Comparison of ENCODE assay signal across 9 cellular contexts in genomic region chr15:66293085-66293418, GRCh38. TPM values are rescaled to one million over a fixed set of nuclear protein-coding genes. Genes with fewer than 3 reads are reported as not detected.
DNase-seq lines count a peak whose midpoint lies in the region; ATAC-seq, FAIRE-seq and TF ChIP-seq lines count a peak whose summit lies in the region.
"Had no signal": no experiment of that assay in that cellular context is flagged by ENCODE, and none has a peak within 500 bp of the region (broad histone marks: within the 10 kb centered on the region; RNA-seq: fewer than 3 reads in every experiment).

No MANE protein-coding gene starts in this region.

- intact Hi-C loops in HepG2 (cut with micrococcal nuclease; ENCODE audit: unreplicated experiment): loop anchor here (10.0 kb wide), 1 partner anchor 92 kb away; the partner anchor contains the start of gene MAP2K1

- peak overlapping the region; percentile 94 for H3K4me2 ChIP-seq in HepG2 (ENCODE audit: low read depth, low read length)

- POLR2A ChIA-PET in HepG2 (lab: Yijun Ruan, JAX): no interaction called here

- H3K9me3 Mint-ChIP-seq in activated T-cell treated with anti-CD3 and anti-CD28 coated beads, Interleukin-2, amount 50 U/mL, for 24 hours: no peaks in the 10 kb centered on the region

- TF ChIP-seq CTCF in astrocyte of the cerebellum (IDR thresholded peaks at IDR 0.05; ENCODE audit: low read depth, low read length, missing control alignments): no peak
- TF ChIP-seq CTCF in HepG2 (CRISPR knock-in tag; IDR thresholded peaks at IDR 0.05): no peak
- TF ChIP-seq CTCF in tibial nerve (IDR thresholded peaks at IDR 0.05): no peak

- no peaks in the 10 kb centered on the region for H4K20me1 ChIP-seq in HepG2 (ENCODE audit: insufficient read depth, low read length)

- in situ Hi-C loops in astrocyte of the cerebellum (cut with HindIII; ENCODE audit: low sequenced_read_pairs): no loop called here
- in situ Hi-C loops in HepG2 (cut with HindIII; ENCODE audit: extremely low pct_ligation_motif_present, low pct_unique_long_range_greater_than_20kb): no loop called here

- TF ChIP-seq POLR2A in HepG2 (IDR thresholded peaks at IDR 0.05; ENCODE audit: insufficient read depth in 1 of 2, low read depth in 2 of 2, low read length in 2 of 2) (no peak), tibial nerve (IDR thresholded peaks at IDR 0.05) (no peak)

- H3K9me3 ChIP-seq in HepG2 (ENCODE audit: low read length) (no peaks in the 10 kb centered on the region), tibial nerve (no peaks in the 10 kb centered on the region)

- no TSS peak for BruUV-seq in HepG2 (replicated peaks; lab: Mats Ljungman, UMichigan)

- H3K4me1 ChIP-seq in HepG2 (ENCODE audit: insufficient read depth, low read length): peaks cover 47% of the 10 kb centered on the region
- peaks cover 0 to 57% (median 17%) of the 10 kb centered on the region in 4 donors for H3K4me1 ChIP-seq in tibial nerve

- H3K27ac ChIP-seq in HepG2 (ENCODE audit: extremely low read length, insufficient read depth, low read length): peak overlapping the region; percentile 91
- peak overlapping the region; percentile 66 to 93 (median 88) for H3K27ac ChIP-seq in tibial nerve

- WGBS in HepG2 (ENCODE audit: low lambda C conversion rate): 5% methylated on average over 8 of the region's 13 CpGs
- 1 to 2% methylated on average over 13 of the region's 13 CpGs for WGBS in tibial nerve, 2 donors

- peak overlapping the region; percentile 93 for H3K27ac Mint-ChIP-seq in activated T-cell treated with anti-CD3 and anti-CD28 coated beads, Interleukin-2, amount 50 U/mL, for 24 hours

- no peak for DNase-seq in activated T-cell treated with anti-CD3 and anti-CD28 coated beads, Interleukin-2, amount 50 U/mL, for 24 hours
- DNase-seq in activated T-cell treated with anti-CD3 and anti-CD28 coated beads for 4 hours (no peak), astrocyte of the cerebellum (ENCODE audit: low read depth) (no peak), HepG2 (ENCODE audit: low spot score) (no peak), tibial nerve (ENCODE audit: low spot score in 2 of 2) (peak in 1 of 2 donors; percentile 7), SHP77 treated with DMSO at 0.1 percent for 48 hours (lab: John Stamatoyannopoulos, UW) (no peak), SKM-1 (lab: John Stamatoyannopoulos, UW; ENCODE audit: unreplicated experiment) (no peak)

- no peak for ATAC-seq in HepG2
- ATAC-seq in HG03108 (IDR thresholded peaks at IDR 0.05; ENCODE audit: unreplicated experiment): no peak

- H3K4me1 Mint-ChIP-seq in activated T-cell treated with anti-CD3 and anti-CD28 coated beads, Interleukin-2, amount 50 U/mL, for 24 hours (ENCODE audit: low read depth): peaks cover 53% of the 10 kb centered on the region

- peak overlapping the region; percentile 93 for H3K9ac ChIP-seq in HepG2 (ENCODE audit: insufficient read depth, low read depth, low read length)

- peak overlapping the region; percentile 51 for H3K4me3 ChIP-seq in astrocyte of the cerebellum (ENCODE audit: low read depth, low read length)
- H3K4me3 ChIP-seq in HepG2 (replicated peaks in 1 of 3; ENCODE audit: insufficient read depth in 1 of 3, low read depth in 2 of 3, low read length in 3 of 3): peak overlapping the region; percentile 69 to 86 (median 82)
- peak overlapping the region; percentile 65 to 80 (median 72) for H3K4me3 ChIP-seq in tibial nerve

- no peaks in the 10 kb centered on the region for H3K27me3 Mint-ChIP-seq in activated T-cell treated with anti-CD3 and anti-CD28 coated beads, Interleukin-2, amount 50 U/mL, for 24 hours

- H3K36me3 ChIP-seq in HepG2 (replicated peaks in 1 of 2; ENCODE audit: control insufficient read depth in 1 of 2, insufficient read depth in 2 of 2, low read length in 2 of 2): peaks cover 1 to 5% of the 10 kb centered on the region in 2 experiments; a peak in 1 of 5 replicates
- H3K36me3 ChIP-seq in tibial nerve: no peaks in the 10 kb centered on the region

- H3K4me3 Mint-ChIP-seq in activated T-cell treated with anti-CD3 and anti-CD28 coated beads, Interleukin-2, amount 50 U/mL, for 24 hours: peak overlapping the region; percentile 83

- H3K27me3 ChIP-seq in HepG2 (ENCODE audit: control insufficient read depth in 1 of 2, insufficient read depth in 2 of 2, low read length in 2 of 2) (no peaks in the 10 kb centered on the region; a peak in 1 of 5 replicates), tibial nerve (no peaks in the 10 kb centered on the region)

- peak overlapping the region; percentile 69 for H2AFZ ChIP-seq in HepG2 (ENCODE audit: low read length)

- CTCF ChIA-PET in HepG2 (lab: Yijun Ruan, JAX; ENCODE audit: low intra/inter-chr PET ratio, low total read pairs): no interaction called here

- H3K79me2 ChIP-seq in HepG2 (ENCODE audit: insufficient read depth, low read length): peaks cover 36% of the 10 kb centered on the region

- FAIRE-seq in HepG2 (lab: Jason Lieb, UNC): no peak
- FAIRE-seq: colon had no signal

- TF ChIP-seq RAD21 in HepG2 (CRISPR knock-in tag; IDR thresholded peaks at IDR 0.05): no peak; the same call in 1 of the 2 replicates

- TF ChIP-seq EP300 in HepG2 (IDR thresholded peaks at IDR 0.05; ENCODE audit: low read depth in 2 of 2, low read length in 2 of 2) (no peak), HepG2 (CRISPR knock-in tag; IDR thresholded peaks at IDR 0.05; ENCODE audit: borderline replicate concordance) (no peak), tibial nerve (IDR thresholded peaks at IDR 0.05) (no peak)

- H3K36me3 Mint-ChIP-seq in activated T-cell treated with anti-CD3 and anti-CD28 coated beads, Interleukin-2, amount 50 U/mL, for 24 hours (ENCODE audit: low read depth): peaks cover 40% of the 10 kb centered on the region

TF ChIP-seq in HepG2, 621 proteins besides CTCF, POLR2A, EP300 and RAD21 (continues in another document):
- TF ChIP-seq ZNF772 (CRISPR knock-in tag; IDR thresholded peaks at IDR 0.05) (0 out of 2 replicates have a peak, but pooled peaks have one; percentile 33), CREBL2 (CRISPR knock-in tag; IDR thresholded peaks at IDR 0.05; ENCODE audit: borderline replicate concordance) (no peak), ZNF430 (CRISPR knock-in tag; IDR thresholded peaks at IDR 0.05) (no peak)

RNA-seq across cellular contexts. Expression of gene DIS3L, which starts 0.3 kb away (rescaled TPM):
- total RNA-seq in HepG2 (2016; rRNA removed; fragmentation: Illumina TruSeq; extraction: Trizol) (50.5 and 65.4 TPM in 2 replicates), tibial nerve (10 to 100 TPM; 23.9 to 44.8 (median 38.3) TPM)
- total RNA-seq in HepG2 (2016; cell fraction: cytosol; rRNA removed; fragmentation: Illumina TruSeq; extraction: Trizol; ENCODE audit: low read depth): 19.3 and 20.2 TPM in 2 replicates
- 45.6 and 62.8 TPM in 2 replicates for total RNA-seq in HepG2 (2016; cell fraction: insoluble cytoplasmic fraction; rRNA removed; fragmentation: Illumina TruSeq; extraction: Trizol)
- total RNA-seq in HepG2 (2016; cell fraction: membrane; rRNA removed; fragmentation: Illumina TruSeq; extraction: Trizol): 39.5 and 41.7 TPM in 2 replicates
- 43.0 and 51.0 TPM in 2 replicates for total RNA-seq in HepG2 (2016; cell fraction: nucleus; rRNA removed; fragmentation: Illumina TruSeq; extraction: Trizol)
- 14.9 and 21.0 TPM in 2 replicates for polyA plus RNA-seq in HepG2 (2011; rRNA removed)
- 9.7 and 13.6 TPM in 2 replicates for polyA plus RNA-seq in HepG2 (2011; cell fraction: cytosol; rRNA removed)
- polyA plus RNA-seq in HepG2 (2011; cell fraction: nucleus; rRNA removed): 9.5 and 9.6 TPM in 2 replicates
- polyA plus RNA-seq in HepG2 (2012): 19.6 and 25.0 TPM in 2 replicates
- 8.4 and 9.3 TPM in 2 replicates for polyA plus RNA-seq in HepG2 (2016; cell fraction: cytosol; fragmentation: Illumina TruSeq; extraction: Trizol; ENCODE audit: low read depth)
- polyA plus RNA-seq in HepG2 (2016; cell fraction: insoluble cytoplasmic fraction; fragmentation: Illumina TruSeq; extraction: Trizol; ENCODE audit: low read depth): 44.0 and 47.2 TPM in 2 replicates
- polyA plus RNA-seq in HepG2 (2016; cell fraction: membrane; fragmentation: Illumina TruSeq; extraction: Trizol; ENCODE audit: low read depth): 18.8 and 20.8 TPM in 2 replicates
- polyA plus RNA-seq in HepG2 (2016; cell fraction: nucleus; fragmentation: Illumina TruSeq; extraction: Trizol; ENCODE audit: insufficient read depth, low read depth): 66.1 and 70.2 TPM in 2 replicates
- polyA minus RNA-seq in HepG2 (2011; rRNA and poly(A)+ RNA removed; ENCODE audit: low replicate concordance): 17.2 and 39.1 TPM in 2 replicates
- 16.4 and 19.1 TPM in 2 replicates for polyA minus RNA-seq in HepG2 (2011; cell fraction: cytosol; rRNA and poly(A)+ RNA removed)
- polyA minus RNA-seq in HepG2 (2011; cell fraction: nucleus; rRNA and poly(A)+ RNA removed): 32.4 and 52.6 TPM in 2 replicates

RNA-seq across cellular contexts. Expression of gene MEGF11, which starts 39.5 kb away (rescaled TPM):
- total RNA-seq in HepG2 (2016; rRNA removed; fragmentation: Illumina TruSeq; extraction: Trizol) (not detected in 2 replicates), tibial nerve (1 to 10 TPM in 3 of 4 donors, under 1 TPM in 1; 0.87 to 7.3 (median 4.9) TPM)
- total RNA-seq in HepG2 (2016; cell fraction: cytosol; rRNA removed; fragmentation: Illumina TruSeq; extraction: Trizol; ENCODE audit: low read depth): not detected in 2 replicates
- not detected in 2 replicates for total RNA-seq in HepG2 (2016; cell fraction: insoluble cytoplasmic fraction; rRNA removed; fragmentation: Illumina TruSeq; extraction: Trizol)
- total RNA-seq in HepG2 (2016; cell fraction: membrane; rRNA removed; fragmentation: Illumina TruSeq; extraction: Trizol): not detected in 2 replicates
- not detected in 2 replicates for total RNA-seq in HepG2 (2016; cell fraction: nucleus; rRNA removed; fragmentation: Illumina TruSeq; extraction: Trizol)
- polyA plus RNA-seq in HepG2 (2011; rRNA removed): not detected in 2 replicates
- not detected in 2 replicates for polyA plus RNA-seq in HepG2 (2011; cell fraction: cytosol; rRNA removed)
- polyA plus RNA-seq in HepG2 (2011; cell fraction: nucleus; rRNA removed): 0.50 TPM in 1 of 2 replicates, not detected in the other
- polyA plus RNA-seq in HepG2 (2012): 0.31 and 0.35 TPM in 2 replicates
- polyA plus RNA-seq in HepG2 (2016; cell fraction: cytosol; fragmentation: Illumina TruSeq; extraction: Trizol; ENCODE audit: low read depth): not detected in 2 replicates
- not detected in 2 replicates for polyA plus RNA-seq in HepG2 (2016; cell fraction: insoluble cytoplasmic fraction; fragmentation: Illumina TruSeq; extraction: Trizol; ENCODE audit: low read depth)
- polyA plus RNA-seq in HepG2 (2016; cell fraction: membrane; fragmentation: Illumina TruSeq; extraction: Trizol; ENCODE audit: low read depth): not detected in 2 replicates
- not detected in 2 replicates for polyA plus RNA-seq in HepG2 (2016; cell fraction: nucleus; fragmentation: Illumina TruSeq; extraction: Trizol; ENCODE audit: insufficient read depth, low read depth)
- not detected in 2 replicates for polyA minus RNA-seq in HepG2 (2011; rRNA and poly(A)+ RNA removed; ENCODE audit: low replicate concordance)
- polyA minus RNA-seq in HepG2 (2011; cell fraction: cytosol; rRNA and poly(A)+ RNA removed): not detected in 2 replicates
- polyA minus RNA-seq in HepG2 (2011; cell fraction: nucleus; rRNA and poly(A)+ RNA removed): 0.37 and 1.0 TPM in 2 replicates
